1 cellular context compared by ENCODE assay signal in the genomic region with DNA sequence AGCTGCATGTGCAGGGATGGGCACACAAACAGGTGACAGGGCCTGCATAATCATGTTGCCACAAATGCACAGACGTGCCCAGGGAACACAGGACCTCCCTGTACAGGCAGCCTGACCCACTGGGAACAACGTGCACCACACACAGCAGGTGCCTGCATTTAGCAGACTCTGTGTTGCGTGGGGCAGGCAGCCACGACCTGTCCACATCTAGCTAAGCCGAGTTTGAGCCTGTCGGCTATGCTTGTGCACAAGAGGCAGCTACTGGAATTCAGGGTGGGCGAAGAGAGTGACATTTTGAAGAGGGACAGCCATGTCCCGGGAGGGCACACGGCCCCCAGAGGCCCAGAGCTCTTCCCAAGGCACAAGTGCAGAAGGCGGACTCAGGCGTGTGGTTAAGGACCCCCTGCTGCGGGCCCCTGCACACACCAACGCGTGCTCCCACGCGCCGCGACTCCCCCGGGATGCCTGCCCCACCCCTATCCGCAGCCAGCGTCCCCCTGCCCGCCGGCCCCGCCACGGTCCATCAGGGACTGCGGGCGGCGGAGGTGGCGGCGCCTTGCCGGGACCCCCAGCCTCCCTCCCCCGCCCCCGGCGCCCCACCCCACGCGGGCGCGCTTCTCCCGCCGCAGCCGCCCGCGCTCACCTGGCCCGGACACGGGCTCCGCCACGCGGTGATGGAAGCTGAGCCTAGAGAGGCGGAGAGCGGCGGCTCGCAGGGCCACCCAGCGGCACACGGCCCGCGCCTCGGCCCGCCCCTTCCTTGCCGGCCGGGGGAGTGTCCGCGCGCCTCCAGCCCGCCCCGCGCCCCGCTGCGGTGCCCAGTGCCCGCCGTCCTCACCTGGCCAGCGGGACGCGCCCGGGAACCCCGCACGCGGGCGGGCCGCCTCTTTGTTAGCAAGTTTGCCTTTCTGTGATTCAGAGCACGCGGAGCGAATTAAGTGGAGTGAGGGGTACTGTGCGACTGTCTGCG.
TF ChIP-seq lines count a peak whose summit lies in the region.

No MANE protein-coding gene starts in this region.

TF ChIP-seq in HepG2, 621 proteins besides CTCF, POLR2A, EP300 and RAD21 (continued from another document):
- TF ChIP-seq RERE (CRISPR knock-in tag; IDR thresholded peaks at IDR 0.05; ENCODE audit: low read depth) (no peak), HHEX (CRISPR knock-in tag; IDR thresholded peaks at IDR 0.05) (no peak), CREM (IDR thresholded peaks at IDR 0.05) (no peak), CREM (CRISPR knock-in tag; IDR thresholded peaks at IDR 0.05) (no peak), FOXP1 (IDR thresholded peaks at IDR 0.05) (no peak), FOXP1 (CRISPR knock-in tag; IDR thresholded peaks at IDR 0.05) (no peak), SIX1 (CRISPR knock-in tag; IDR thresholded peaks at IDR 0.05; ENCODE audit: borderline replicate concordance) (no peak), JUND (CRISPR knock-in tag; IDR thresholded peaks at IDR 0.05) (no peak)
- TF ChIP-seq, protein P1, sequence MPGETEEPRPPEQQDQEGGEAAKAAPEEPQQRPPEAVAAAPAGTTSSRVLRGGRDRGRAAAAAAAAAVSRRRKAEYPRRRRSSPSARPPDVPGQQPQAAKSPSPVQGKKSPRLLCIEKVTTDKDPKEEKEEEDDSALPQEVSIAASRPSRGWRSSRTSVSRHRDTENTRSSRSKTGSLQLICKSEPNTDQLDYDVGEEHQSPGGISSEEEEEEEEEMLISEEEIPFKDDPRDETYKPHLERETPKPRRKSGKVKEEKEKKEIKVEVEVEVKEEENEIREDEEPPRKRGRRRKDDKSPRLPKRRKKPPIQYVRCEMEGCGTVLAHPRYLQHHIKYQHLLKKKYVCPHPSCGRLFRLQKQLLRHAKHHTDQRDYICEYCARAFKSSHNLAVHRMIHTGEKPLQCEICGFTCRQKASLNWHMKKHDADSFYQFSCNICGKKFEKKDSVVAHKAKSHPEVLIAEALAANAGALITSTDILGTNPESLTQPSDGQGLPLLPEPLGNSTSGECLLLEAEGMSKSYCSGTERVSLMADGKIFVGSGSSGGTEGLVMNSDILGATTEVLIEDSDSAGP (CRISPR knock-in tag; IDR thresholded peaks at IDR 0.05; ENCODE audit: borderline replicate concordance) = no peak
- TF ChIP-seq, protein P2, sequence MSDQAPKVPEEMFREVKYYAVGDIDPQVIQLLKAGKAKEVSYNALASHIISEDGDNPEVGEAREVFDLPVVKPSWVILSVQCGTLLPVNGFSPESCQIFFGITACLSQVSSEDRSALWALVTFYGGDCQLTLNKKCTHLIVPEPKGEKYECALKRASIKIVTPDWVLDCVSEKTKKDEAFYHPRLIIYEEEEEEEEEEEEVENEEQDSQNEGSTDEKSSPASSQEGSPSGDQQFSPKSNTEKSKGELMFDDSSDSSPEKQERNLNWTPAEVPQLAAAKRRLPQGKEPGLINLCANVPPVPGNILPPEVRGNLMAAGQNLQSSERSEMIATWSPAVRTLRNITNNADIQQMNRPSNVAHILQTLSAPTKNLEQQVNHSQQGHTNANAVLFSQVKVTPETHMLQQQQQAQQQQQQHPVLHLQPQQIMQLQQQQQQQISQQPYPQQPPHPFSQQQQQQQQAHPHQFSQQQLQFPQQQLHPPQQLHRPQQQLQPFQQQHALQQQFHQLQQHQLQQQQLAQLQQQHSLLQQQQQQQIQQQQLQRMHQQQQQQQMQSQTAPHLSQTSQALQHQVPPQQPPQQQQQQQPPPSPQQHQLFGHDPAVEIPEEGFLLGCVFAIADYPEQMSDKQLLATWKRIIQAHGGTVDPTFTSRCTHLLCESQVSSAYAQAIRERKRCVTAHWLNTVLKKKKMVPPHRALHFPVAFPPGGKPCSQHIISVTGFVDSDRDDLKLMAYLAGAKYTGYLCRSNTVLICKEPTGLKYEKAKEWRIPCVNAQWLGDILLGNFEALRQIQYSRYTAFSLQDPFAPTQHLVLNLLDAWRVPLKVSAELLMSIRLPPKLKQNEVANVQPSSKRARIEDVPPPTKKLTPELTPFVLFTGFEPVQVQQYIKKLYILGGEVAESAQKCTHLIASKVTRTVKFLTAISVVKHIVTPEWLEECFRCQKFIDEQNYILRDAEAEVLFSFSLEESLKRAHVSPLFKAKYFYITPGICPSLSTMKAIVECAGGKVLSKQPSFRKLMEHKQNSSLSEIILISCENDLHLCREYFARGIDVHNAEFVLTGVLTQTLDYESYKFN (CRISPR knock-in tag; conservative IDR thresholded peaks at IDR 0.05) = no peak
